38 cellular contexts compared by ENCODE assay signal in genomic region chr11:17769218-17769617, GRCh38. TPM values are rescaled to one million over a fixed set of nuclear protein-coding genes. Genes with fewer than 3 reads are reported as not detected.
"Had no signal": no experiment of that assay in that cellular context is flagged by ENCODE, and none has a peak within 500 bp of the region (broad histone marks: within the 10 kb centered on the region; RNA-seq: fewer than 3 reads in every experiment).

No MANE protein-coding gene starts in this region.

- H3K9me3 Mint-ChIP-seq: activated B cell treated with CpG ODN at 0.5 μM for 24 hours; activated CD4-positive, alpha-beta memory T cell treated with anti-CD3 and anti-CD28 coated beads for 36 hours; activated CD4-positive, alpha-beta T cell treated with anti-CD3 and anti-CD28 coated beads, Interleukin-2, amount 10 ng/mL, durations not matched to agents 24 days and 14 days; activated CD8-positive, alpha-beta T cell treated with anti-CD3 and anti-CD28 coated beads for 36 hours; activated naive CD4-positive, alpha-beta T cell treated with anti-CD3 and anti-CD28 coated beads for 36 hours; activated naive CD4-positive, alpha-beta T cell treated with anti-CD3 and anti-CD28 coated beads, Interleukin-2, amount 50 U/mL, for 72 hours; activated naive CD8-positive, alpha-beta T cell treated with anti-CD3 and anti-CD28 coated beads for 36 hours; activated T-cell treated with anti-CD3 and anti-CD28 coated beads, Interleukin-2, amount 50 U/mL, for 4 hours; activated T-cell treated with anti-CD3 and anti-CD28 coated beads, Interleukin-2, amount 50 U/mL, for 72 hours; activated T-helper 1 cell treated with anti-CD3 and anti-CD28 coated beads, Interleukin-12 subunit alpha, Interleukin-12 subunit beta, Interleukin-2, Interleukin-4 antibody, amounts not matched to agents 30 ng/mL and 10 ng/mL and 1 ng/mL, durations not matched to agents 14 hours and 24 hours and 36 hours; activated T-helper 17 cell treated with anti-CD3 and anti-CD28 coated beads, Interleukin-2, amount 50 U/mL, for 72 hours; T-helper 1 cell treated with Interleukin-12 subunit alpha and Interleukin-12 subunit beta and Interleukin-4 antibody, amounts not matched to agents 30 μg/mL and 1 μg/mL, for 36 hours; T-helper 2 cell treated with Interferon-gamma antibody and Interleukin-4, amounts not matched to agents 5 μg/mL and 100 μg/mL, for 36 hours had no signal

- H3K4me3 ChIP-seq: adrenal gland, body of pancreas, breast epithelium had no signal

- H3K27ac ChIP-seq: adrenal gland, body of pancreas, brain microvascular endothelial cell, breast epithelium, VCaP had no signal

- H3K36me3 Mint-ChIP-seq: activated CD4-positive, alpha-beta memory T cell treated with anti-CD3 and anti-CD28 coated beads for 36 hours; activated naive CD4-positive, alpha-beta T cell treated with anti-CD3 and anti-CD28 coated beads, Interleukin-2, amount 50 U/mL, for 72 hours; activated naive CD8-positive, alpha-beta T cell treated with anti-CD3 and anti-CD28 coated beads for 36 hours had no signal

- H3K9me3 ChIP-seq: adrenal gland, body of pancreas, breast epithelium had no signal

- H3K27me3 Mint-ChIP-seq: activated B cell treated with CpG ODN at 0.5 μM for 24 hours; activated CD4-positive, alpha-beta memory T cell treated with anti-CD3 and anti-CD28 coated beads for 36 hours; activated CD4-positive, alpha-beta T cell treated with anti-CD3 and anti-CD28 coated beads, Interleukin-2, amount 10 ng/mL, durations not matched to agents 24 days and 14 days; activated naive CD8-positive, alpha-beta T cell treated with anti-CD3 and anti-CD28 coated beads for 36 hours; activated T-helper 17 cell treated with anti-CD3 and anti-CD28 coated beads, Interleukin-2, amount 50 U/mL, for 72 hours had no signal

- ATAC-seq: activated CD8-positive, alpha-beta T cell treated with anti-CD3 and anti-CD28 coated beads for 36 hours; activated naive CD4-positive, alpha-beta T cell treated with anti-CD3 and anti-CD28 coated beads, Interleukin-2, amount 50 U/mL, for 72 hours; activated T-cell treated with anti-CD3 and anti-CD28 coated beads, Interleukin-2, amount 50 U/mL, for 4 hours; activated T-cell treated with anti-CD3 and anti-CD28 coated beads, Interleukin-2, amount 50 U/mL, for 72 hours; activated T-helper 17 cell treated with anti-CD3 and anti-CD28 coated beads, Interleukin-2, amount 50 U/mL, for 72 hours; body of pancreas had no signal

- FAIRE-seq: astrocyte, TTC549 had no signal

- H3K4me1 Mint-ChIP-seq: activated B cell treated with CpG ODN at 0.5 μM for 24 hours; activated CD4-positive, alpha-beta T cell treated with anti-CD3 and anti-CD28 coated beads, Interleukin-2, amount 10 ng/mL, durations not matched to agents 24 days and 14 days; activated naive CD8-positive, alpha-beta T cell treated with anti-CD3 and anti-CD28 coated beads for 36 hours; activated T-helper 17 cell treated with anti-CD3 and anti-CD28 coated beads, Interleukin-2, amount 50 U/mL, for 72 hours had no signal

- H3K4me3 Mint-ChIP-seq: activated B cell treated with CpG ODN at 0.5 μM for 24 hours; activated CD4-positive, alpha-beta memory T cell treated with anti-CD3 and anti-CD28 coated beads for 36 hours; activated CD4-positive, alpha-beta T cell treated with anti-CD3 and anti-CD28 coated beads, Interleukin-2, amount 10 ng/mL, durations not matched to agents 24 days and 14 days; activated CD8-positive, alpha-beta T cell treated with anti-CD3 and anti-CD28 coated beads for 36 hours; activated naive CD4-positive, alpha-beta T cell treated with anti-CD3 and anti-CD28 coated beads for 36 hours; activated naive CD8-positive, alpha-beta T cell treated with anti-CD3 and anti-CD28 coated beads for 36 hours; activated T-cell treated with anti-CD3 and anti-CD28 coated beads, Interleukin-2, amount 50 U/mL, for 4 hours; activated T-cell treated with anti-CD3 and anti-CD28 coated beads, Interleukin-2, amount 50 U/mL, for 72 hours; activated T-helper 1 cell treated with anti-CD3 and anti-CD28 coated beads, Interleukin-12 subunit alpha, Interleukin-12 subunit beta, Interleukin-2, Interleukin-4 antibody, amounts not matched to agents 30 ng/mL and 10 ng/mL and 1 ng/mL, durations not matched to agents 14 hours and 24 hours and 36 hours; activated T-helper 17 cell treated with anti-CD3 and anti-CD28 coated beads, Interleukin-2, amount 50 U/mL, for 72 hours; T-helper 1 cell treated with Interleukin-12 subunit alpha and Interleukin-12 subunit beta and Interleukin-4 antibody, amounts not matched to agents 30 μg/mL and 1 μg/mL, for 36 hours; T-helper 2 cell treated with Interferon-gamma antibody and Interleukin-4, amounts not matched to agents 5 μg/mL and 100 μg/mL, for 36 hours had no signal

- DNase-seq: activated B cell treated with CpG ODN at 0.5 μM for 24 hours; activated CD4-positive, alpha-beta T cell treated with anti-CD3 and anti-CD28 coated beads for 4 hours; activated CD4-positive, alpha-beta T cell treated with anti-CD3 and anti-CD28 coated beads, Interleukin-2, amount 10 ng/mL, durations not matched to agents 24 days and 14 days; activated CD4-positive, alpha-beta T cell treated with anti-CD3 and anti-CD28 coated beads, Interleukin-2, amount 50 U/mL, for 1 hour; activated CD4-positive, alpha-beta T cell treated with anti-CD3 and anti-CD28 coated beads, Interleukin-2, amount 50 U/mL, for 4 hours; activated CD4-positive, CD25-positive, alpha-beta regulatory T cell treated with anti-CD3 and anti-CD28 coated beads, Interleukin-2, amount 50 U/mL, for 72 hours; activated gamma-delta T cell treated with Interleukin-2 at 50 U/mL for 16 hours; activated naive CD4-positive, alpha-beta T cell; activated naive CD4-positive, alpha-beta T cell treated with anti-CD3 and anti-CD28 coated beads for 36 hours; activated naive CD4-positive, alpha-beta T cell treated with anti-CD3 and anti-CD28 coated beads, Interleukin-2, amount 50 U/mL, for 16 hours; activated T-cell treated with anti-CD3 and anti-CD28 coated beads for 4 hours; activated T-cell treated with anti-CD3 and anti-CD28 coated beads, Interleukin-2, amount 50 U/mL, for 1 hour; activated T-cell treated with anti-CD3 and anti-CD28 coated beads, Interleukin-2, amount 50 U/mL, for 4 hours; amniotic stem cell; body of pancreas; brain microvascular endothelial cell; central memory CD4-positive, alpha-beta T cell; T-helper 1 cell; T-helper 2 cell; T-helper 9 cell had no signal

- H3K4me1 ChIP-seq: adrenal gland, breast epithelium had no signal

- H3K27me3 ChIP-seq: adrenal gland, body of pancreas, brain microvascular endothelial cell, breast epithelium had no signal

- H3K27ac Mint-ChIP-seq: activated B cell treated with CpG ODN at 0.5 μM for 24 hours; activated CD4-positive, alpha-beta memory T cell treated with anti-CD3 and anti-CD28 coated beads for 36 hours; activated CD4-positive, alpha-beta T cell treated with anti-CD3 and anti-CD28 coated beads, Interleukin-2, amount 10 ng/mL, durations not matched to agents 24 days and 14 days; activated CD8-positive, alpha-beta T cell treated with anti-CD3 and anti-CD28 coated beads for 36 hours; activated naive CD4-positive, alpha-beta T cell treated with anti-CD3 and anti-CD28 coated beads for 36 hours; activated naive CD4-positive, alpha-beta T cell treated with anti-CD3 and anti-CD28 coated beads, Interleukin-2, amount 50 U/mL, for 72 hours; activated naive CD8-positive, alpha-beta T cell treated with anti-CD3 and anti-CD28 coated beads for 36 hours; activated T-cell treated with anti-CD3 and anti-CD28 coated beads, Interleukin-2, amount 50 U/mL, for 72 hours; activated T-helper 1 cell treated with anti-CD3 and anti-CD28 coated beads, Interleukin-12 subunit alpha, Interleukin-12 subunit beta, Interleukin-2, Interleukin-4 antibody, amounts not matched to agents 30 ng/mL and 10 ng/mL and 1 ng/mL, durations not matched to agents 14 hours and 24 hours and 36 hours; activated T-helper 17 cell treated with anti-CD3 and anti-CD28 coated beads, Interleukin-2, amount 50 U/mL, for 72 hours; T-helper 1 cell treated with Interleukin-12 subunit alpha and Interleukin-12 subunit beta and Interleukin-4 antibody, amounts not matched to agents 30 μg/mL and 1 μg/mL, for 36 hours; T-helper 2 cell treated with Interferon-gamma antibody and Interleukin-4, amounts not matched to agents 5 μg/mL and 100 μg/mL, for 36 hours had no signal

- H3K36me3 ChIP-seq: adrenal gland, brain microvascular endothelial cell, breast epithelium had no signal

RNA-seq across cellular contexts. Expression of gene KCNC1, which starts 34.6 kb away (rescaled TPM):
- total RNA-seq: activated B cell treated with CpG ODN at 0.5 μM for 24 hours; activated CD4-positive, alpha-beta memory T cell treated with anti-CD3 and anti-CD28 coated beads for 36 hours; activated CD4-positive, alpha-beta T cell treated with anti-CD3 and anti-CD28 coated beads, Interleukin-2, amount 10 ng/mL, durations not matched to agents 24 days and 14 days; activated CD8-positive, alpha-beta memory T cell treated with anti-CD3 and anti-CD28 coated beads for 36 hours; activated CD8-positive, alpha-beta T cell treated with anti-CD3 and anti-CD28 coated beads for 36 hours; activated naive CD4-positive, alpha-beta T cell treated with anti-CD3 and anti-CD28 coated beads for 36 hours; activated naive CD4-positive, alpha-beta T cell treated with anti-CD3 and anti-CD28 coated beads, Interleukin-2, amount 50 U/mL, for 72 hours; activated naive CD8-positive, alpha-beta T cell treated with anti-CD3 and anti-CD28 coated beads for 36 hours; activated T-cell treated with anti-CD3 and anti-CD28 coated beads, Interleukin-2, amount 50 U/mL, for 4 hours; activated T-cell treated with anti-CD3 and anti-CD28 coated beads, Interleukin-2, amount 50 U/mL, for 72 hours; activated T-helper 1 cell treated with anti-CD3 and anti-CD28 coated beads, Interleukin-12 subunit alpha, Interleukin-12 subunit beta, Interleukin-2, Interleukin-4 antibody, amounts not matched to agents 30 ng/mL and 10 ng/mL and 1 ng/mL, durations not matched to agents 14 hours and 24 hours and 36 hours; activated T-helper 17 cell treated with anti-CD3 and anti-CD28 coated beads, Interleukin-2, amount 50 U/mL, for 72 hours; aorta had no signal
- polyA plus RNA-seq: aorta had no signal

RNA-seq across cellular contexts. Expression of gene MYOD1, which starts 49.8 kb away (rescaled TPM):
- total RNA-seq: activated B cell treated with CpG ODN at 0.5 μM for 24 hours; activated CD4-positive, alpha-beta memory T cell treated with anti-CD3 and anti-CD28 coated beads for 36 hours; activated CD4-positive, alpha-beta T cell treated with anti-CD3 and anti-CD28 coated beads, Interleukin-2, amount 10 ng/mL, durations not matched to agents 24 days and 14 days; activated CD8-positive, alpha-beta memory T cell treated with anti-CD3 and anti-CD28 coated beads for 36 hours; activated CD8-positive, alpha-beta T cell treated with anti-CD3 and anti-CD28 coated beads for 36 hours; activated naive CD4-positive, alpha-beta T cell treated with anti-CD3 and anti-CD28 coated beads for 36 hours; activated naive CD4-positive, alpha-beta T cell treated with anti-CD3 and anti-CD28 coated beads, Interleukin-2, amount 50 U/mL, for 72 hours; activated naive CD8-positive, alpha-beta T cell treated with anti-CD3 and anti-CD28 coated beads for 36 hours; activated T-cell treated with anti-CD3 and anti-CD28 coated beads, Interleukin-2, amount 50 U/mL, for 4 hours; activated T-cell treated with anti-CD3 and anti-CD28 coated beads, Interleukin-2, amount 50 U/mL, for 72 hours; activated T-helper 1 cell treated with anti-CD3 and anti-CD28 coated beads, Interleukin-12 subunit alpha, Interleukin-12 subunit beta, Interleukin-2, Interleukin-4 antibody, amounts not matched to agents 30 ng/mL and 10 ng/mL and 1 ng/mL, durations not matched to agents 14 hours and 24 hours and 36 hours; activated T-helper 17 cell treated with anti-CD3 and anti-CD28 coated beads, Interleukin-2, amount 50 U/mL, for 72 hours; adrenal gland; aorta; astrocyte; body of pancreas; breast epithelium; cardiac septum; cerebellum had no signal
- polyA plus RNA-seq: adrenal gland, aorta had no signal
